Comparison of ENCODE assay signal across 11 cellular contexts in genomic region chr3:120052225-120052624, GRCh38. TPM values are rescaled to one million over a fixed set of nuclear protein-coding genes. Genes with fewer than 3 reads are reported as not detected.
DNase-seq lines count a peak whose midpoint lies in the region; ATAC-seq and TF ChIP-seq lines count a peak whose summit lies in the region.
"Had no signal": no experiment of that assay in that cellular context is flagged by ENCODE, and none has a peak within 500 bp of the region (broad histone marks: within the 10 kb centered on the region; RNA-seq: fewer than 3 reads in every experiment).

No MANE protein-coding gene starts in this region.

- H3K36me3 Mint-ChIP-seq in activated CD4-positive, alpha-beta T cell treated with anti-CD3 and anti-CD28 coated beads, Interleukin-2, amount 10 ng/mL, durations not matched to agents 24 days and 14 days (ENCODE audit: low read depth), result peaks cover 24% of the 10 kb centered on the region
- no peaks in the 10 kb centered on the region for H3K36me3 Mint-ChIP-seq in stimulated activated effector memory CD8-positive, alpha-beta T cell treated with anti-CD3 and anti-CD28 coated beads, Interleukin-12 subunit alpha, Interleukin-12 subunit beta, amount 100 ng/mL, for 72 hours

- no peak for TF ChIP-seq CTCF in tibial artery (IDR thresholded peaks at IDR 0.05)
- no peak for TF ChIP-seq CTCF in suprapubic skin (IDR thresholded peaks at IDR 0.05)

- no peak for DNase-seq in activated CD4-positive, alpha-beta T cell treated with anti-CD3 and anti-CD28 coated beads, Interleukin-2, amount 10 ng/mL, durations not matched to agents 24 days and 14 days
- no peak for DNase-seq in activated CD4-positive, alpha-beta T cell treated with anti-CD3 and anti-CD28 coated beads for 1 hour
- DNase-seq in stimulated activated effector memory CD8-positive, alpha-beta T cell treated with anti-CD3 and anti-CD28 coated beads, Interleukin-12 subunit alpha, Interleukin-12 subunit beta, amount 100 ng/mL, for 72 hours (ENCODE audit: low spot score in 2 of 2), result no peak
- no peak for DNase-seq in tibial artery
- no peak for DNase-seq in suprapubic skin (ENCODE audit: low spot score in 2 of 2)
- DNase-seq in COLO668 (lab: John Stamatoyannopoulos, UW; ENCODE audit: unreplicated experiment), result no peak
- DNase-seq: occipital lobe had no signal

- TF ChIP-seq EP300 in suprapubic skin (IDR thresholded peaks at IDR 0.05), result no peak

- peaks cover 13% of the 10 kb centered on the region for H3K9me3 Mint-ChIP-seq in activated CD4-positive, alpha-beta T cell treated with anti-CD3 and anti-CD28 coated beads, Interleukin-2, amount 10 ng/mL, durations not matched to agents 24 days and 14 days
- H3K9me3 Mint-ChIP-seq in stimulated activated effector memory CD8-positive, alpha-beta T cell treated with anti-CD3 and anti-CD28 coated beads, Interleukin-12 subunit alpha, Interleukin-12 subunit beta, amount 100 ng/mL, for 72 hours, result no peaks in the 10 kb centered on the region

- H3K27ac ChIP-seq in tibial artery, result no peak overlapping the region
- no peak overlapping the region for H3K27ac ChIP-seq in suprapubic skin
- H3K27ac ChIP-seq: A549 had no signal

- no peak overlapping the region for H3K4me3 ChIP-seq in tibial artery
- H3K4me3 ChIP-seq in suprapubic skin, result no peak overlapping the region
- H3K4me3 ChIP-seq: A549, K562 had no signal

- TF ChIP-seq POLR2A in suprapubic skin (IDR thresholded peaks at IDR 0.05), result no peak

- H3K27me3 ChIP-seq in tibial artery, result no peaks in the 10 kb centered on the region
- H3K27me3 ChIP-seq in suprapubic skin, result no peaks in the 10 kb centered on the region

- H3K27ac Mint-ChIP-seq in activated CD4-positive, alpha-beta T cell treated with anti-CD3 and anti-CD28 coated beads, Interleukin-2, amount 10 ng/mL, durations not matched to agents 24 days and 14 days, result no peak overlapping the region
- no peak overlapping the region for H3K27ac Mint-ChIP-seq in stimulated activated effector memory CD8-positive, alpha-beta T cell treated with anti-CD3 and anti-CD28 coated beads, Interleukin-12 subunit alpha, Interleukin-12 subunit beta, amount 100 ng/mL, for 72 hours

- H3K4me1 Mint-ChIP-seq in activated CD4-positive, alpha-beta T cell treated with anti-CD3 and anti-CD28 coated beads, Interleukin-2, amount 10 ng/mL, durations not matched to agents 24 days and 14 days, result peaks cover 40% of the 10 kb centered on the region
- H3K4me1 Mint-ChIP-seq in stimulated activated effector memory CD8-positive, alpha-beta T cell treated with anti-CD3 and anti-CD28 coated beads, Interleukin-12 subunit alpha, Interleukin-12 subunit beta, amount 100 ng/mL, for 72 hours, result peaks cover 67% of the 10 kb centered on the region

- H3K4me3 Mint-ChIP-seq in activated CD4-positive, alpha-beta T cell treated with anti-CD3 and anti-CD28 coated beads, Interleukin-2, amount 10 ng/mL, durations not matched to agents 24 days and 14 days, result peak overlapping the region; percentile 1
- H3K4me3 Mint-ChIP-seq in stimulated activated effector memory CD8-positive, alpha-beta T cell treated with anti-CD3 and anti-CD28 coated beads, Interleukin-12 subunit alpha, Interleukin-12 subunit beta, amount 100 ng/mL, for 72 hours, result peak overlapping the region; percentile 12

- H3K4me1 ChIP-seq in tibial artery, result peaks cover 0 to 41% (median 14%) of the 10 kb centered on the region in 4 donors
- peaks cover 27% of the 10 kb centered on the region for H3K4me1 ChIP-seq in suprapubic skin

- peak; percentile 72 for ATAC-seq in GM21825 (IDR thresholded peaks at IDR 0.05; ENCODE audit: unreplicated experiment)
- ATAC-seq in HG03571 (IDR thresholded peaks at IDR 0.05; ENCODE audit: unreplicated experiment), result peak; percentile 84
- ATAC-seq in stimulated activated effector memory CD8-positive, alpha-beta T cell treated with anti-CD3 and anti-CD28 coated beads, Interleukin-12 subunit alpha, Interleukin-12 subunit beta, amount 100 ng/mL, for 72 hours, result peak; percentile 76
- ATAC-seq: A549, K562 had no signal

- intact Hi-C loops in activated CD4-positive, alpha-beta T cell treated with anti-CD3 and anti-CD28 coated beads, Interleukin-2, amount 10 ng/mL, durations not matched to agents 24 days and 14 days (cut with micrococcal nuclease), result no loop called here
- intact Hi-C loops in tibial artery (cut with DNase I; ENCODE audit: low total_unique reads), result no loop called here

- no peaks in the 10 kb centered on the region for H3K36me3 ChIP-seq in tibial artery
- H3K36me3 ChIP-seq in suprapubic skin, result no peaks in the 10 kb centered on the region

- no peaks in the 10 kb centered on the region for H3K27me3 Mint-ChIP-seq in activated CD4-positive, alpha-beta T cell treated with anti-CD3 and anti-CD28 coated beads, Interleukin-2, amount 10 ng/mL, durations not matched to agents 24 days and 14 days

- H3K9me3 ChIP-seq in tibial artery (no peaks in the 10 kb centered on the region), suprapubic skin (no peaks in the 10 kb centered on the region)
- H3K9me3 ChIP-seq: A549 had no signal

- 25% methylated on average over 2 of the region's 2 CpGs for WGBS in suprapubic skin

RNA-seq across cellular contexts. Expression of gene GSK3B, which starts 42.0 kb away (rescaled TPM):
- total RNA-seq in activated CD4-positive, alpha-beta T cell treated with anti-CD3 and anti-CD28 coated beads, Interleukin-2, amount 10 ng/mL, durations not matched to agents 24 days and 14 days, result 32.0 and 37.1 TPM in 2 replicates
- total RNA-seq in suprapubic skin, result 10 to 100 TPM; 43.8 to 58.1 (median 53.0) TPM
